16 cellular contexts compared by ENCODE assay signal in genomic region chr4:84495448-84496221, GRCh38. TPM values are rescaled to one million over a fixed set of nuclear protein-coding genes. Genes with fewer than 3 reads are reported as not detected.
DNase-seq lines count a peak whose midpoint lies in the region; ATAC-seq and TF ChIP-seq lines count a peak whose summit lies in the region.
"Had no signal": no experiment of that assay in that cellular context is flagged by ENCODE, and none has a peak within 500 bp of the region (broad histone marks: within the 10 kb centered on the region; RNA-seq: fewer than 3 reads in every experiment).

No MANE protein-coding gene starts in this region.

- TF ChIP-seq CTCF in choroid plexus epithelial cell (conservative IDR thresholded peaks at IDR 0.05; ENCODE audit: low read depth, low read length): no peak
- no peak for TF ChIP-seq CTCF in type B pancreatic cell (conservative IDR thresholded peaks at IDR 0.05)

- peaks cover 6% of the 10 kb centered on the region for H3K9me3 Mint-ChIP-seq in activated naive CD8-positive, alpha-beta T cell treated with anti-CD3 and anti-CD28 coated beads, Interleukin-2, amount 10 ng/mL, durations not matched to agents 7 days and 5 days
- H3K9me3 Mint-ChIP-seq in activated naive CD8-positive, alpha-beta T cell treated with anti-CD3 and anti-CD28 coated beads for 36 hours: peaks cover 19% of the 10 kb centered on the region
- no peaks in the 10 kb centered on the region for H3K9me3 Mint-ChIP-seq in type B pancreatic cell

- no peak overlapping the region for H3K4me3 Mint-ChIP-seq in activated naive CD8-positive, alpha-beta T cell treated with anti-CD3 and anti-CD28 coated beads, Interleukin-2, amount 10 ng/mL, durations not matched to agents 7 days and 5 days
- no peak overlapping the region for H3K4me3 Mint-ChIP-seq in activated naive CD8-positive, alpha-beta T cell treated with anti-CD3 and anti-CD28 coated beads for 36 hours
- peak overlapping the region; percentile 83 for H3K4me3 Mint-ChIP-seq in type B pancreatic cell

- H3K27ac Mint-ChIP-seq in activated naive CD8-positive, alpha-beta T cell treated with anti-CD3 and anti-CD28 coated beads, Interleukin-2, amount 10 ng/mL, durations not matched to agents 7 days and 5 days: peak overlapping the region; percentile 68
- H3K27ac Mint-ChIP-seq in activated naive CD8-positive, alpha-beta T cell treated with anti-CD3 and anti-CD28 coated beads for 36 hours: no peak overlapping the region
- peak overlapping the region; percentile 78 for H3K27ac Mint-ChIP-seq in type B pancreatic cell

- peak overlapping the region; percentile 65 for H3K4me3 ChIP-seq in choroid plexus epithelial cell (ENCODE audit: low read depth, low read length)

- peaks cover 88% of the 10 kb centered on the region for H3K27me3 Mint-ChIP-seq in activated naive CD8-positive, alpha-beta T cell treated with anti-CD3 and anti-CD28 coated beads, Interleukin-2, amount 10 ng/mL, durations not matched to agents 7 days and 5 days
- H3K27me3 Mint-ChIP-seq in activated naive CD8-positive, alpha-beta T cell treated with anti-CD3 and anti-CD28 coated beads for 36 hours: peaks cover 97% of the 10 kb centered on the region
- H3K27me3 Mint-ChIP-seq in type B pancreatic cell: peaks cover 93% of the 10 kb centered on the region

- no peak for DNase-seq in activated naive CD8-positive, alpha-beta T cell treated with anti-CD3 and anti-CD28 coated beads, Interleukin-2, amount 10 ng/mL, durations not matched to agents 7 days and 5 days
- no peak for DNase-seq in activated naive CD8-positive, alpha-beta T cell treated with anti-CD3 and anti-CD28 coated beads for 36 hours
- no peak for DNase-seq in choroid plexus epithelial cell (ENCODE audit: low read depth)
- DNase-seq in left kidney (ENCODE audit: low read depth, low spot score): peak; percentile 53
- no peak for DNase-seq in type B pancreatic cell (ENCODE audit: extremely low spot score, unreplicated experiment)
- no peak for DNase-seq in effector CD8-positive, alpha-beta T cell (lab: John Stamatoyannopoulos, UW)
- no peak for DNase-seq in NCI-H146 (lab: John Stamatoyannopoulos, UW)
- DNase-seq in left lobe of liver (ENCODE audit: low spot score): no peak
- DNase-seq: activated naive CD4-positive, alpha-beta T cell treated with Interleukin-2 at 50 U/mL for 16 hours; dermis blood vessel endothelial cell; head of caudate nucleus; kidney; midbrain; NCI-H2029; NCI-H510A had no signal

- no peaks in the 10 kb centered on the region for H3K36me3 Mint-ChIP-seq in activated naive CD8-positive, alpha-beta T cell treated with anti-CD3 and anti-CD28 coated beads, Interleukin-2, amount 10 ng/mL, durations not matched to agents 7 days and 5 days
- H3K36me3 Mint-ChIP-seq in activated naive CD8-positive, alpha-beta T cell treated with anti-CD3 and anti-CD28 coated beads for 36 hours: peaks cover 4% of the 10 kb centered on the region
- peaks cover 14% of the 10 kb centered on the region for H3K36me3 Mint-ChIP-seq in type B pancreatic cell

- no peak for ATAC-seq in activated naive CD8-positive, alpha-beta T cell treated with anti-CD3 and anti-CD28 coated beads, Interleukin-2, amount 10 ng/mL, durations not matched to agents 7 days and 5 days (ENCODE audit: low read depth)
- ATAC-seq in left lobe of liver: no peak
- ATAC-seq: Right ventricle myocardium inferior had no signal

- peaks cover 15% of the 10 kb centered on the region for H3K4me1 Mint-ChIP-seq in activated naive CD8-positive, alpha-beta T cell treated with anti-CD3 and anti-CD28 coated beads, Interleukin-2, amount 10 ng/mL, durations not matched to agents 7 days and 5 days
- H3K4me1 Mint-ChIP-seq in activated naive CD8-positive, alpha-beta T cell treated with anti-CD3 and anti-CD28 coated beads for 36 hours: peaks cover 13% of the 10 kb centered on the region
- peaks cover 34% of the 10 kb centered on the region for H3K4me1 Mint-ChIP-seq in type B pancreatic cell (ENCODE audit: unreplicated experiment)

- POLR2A ChIA-PET in activated naive CD8-positive, alpha-beta T cell treated with anti-CD3 and anti-CD28 coated beads, Interleukin-2, amount 10 ng/mL, durations not matched to agents 7 days and 5 days (lab: Charles Lee): no interaction called here

RNA-seq across cellular contexts. Expression of gene NKX6-1, which starts 3.5 kb away (rescaled TPM):
- total RNA-seq in activated naive CD8-positive, alpha-beta T cell treated with anti-CD3 and anti-CD28 coated beads, Interleukin-2, amount 10 ng/mL, durations not matched to agents 7 days and 5 days: not detected
- total RNA-seq in activated naive CD8-positive, alpha-beta T cell treated with anti-CD3 and anti-CD28 coated beads for 36 hours: not detected
- total RNA-seq in type B pancreatic cell (ENCODE audit: low replicate concordance) (14.4 and 14.9 TPM in 2 replicates), left lobe of liver (not detected)
- total RNA-seq: dermis blood vessel endothelial cell, Right ventricle myocardium inferior had no signal

Comparison
In these comparisons a context has a peak if more than half of its experiments do, and no peak if none do; other contexts are left out.
1. RNA of gene NKX6-1, which starts 3.5 kb away (total RNA-seq): 14.4 to 14.9 TPM in type B pancreatic cell; not detected in activated naive CD8-positive, alpha-beta T cell treated with anti-CD3 and anti-CD28 coated beads, Interleukin-2, amount 10 ng/mL, durations not matched to agents 7 days and 5 days, not detected in activated naive CD8-positive, alpha-beta T cell treated with anti-CD3 and anti-CD28 coated beads for 36 hours and not detected in left lobe of liver (single experiment); every median in the first group is over 10 times any median in the second.